In the genomic region with DNA sequence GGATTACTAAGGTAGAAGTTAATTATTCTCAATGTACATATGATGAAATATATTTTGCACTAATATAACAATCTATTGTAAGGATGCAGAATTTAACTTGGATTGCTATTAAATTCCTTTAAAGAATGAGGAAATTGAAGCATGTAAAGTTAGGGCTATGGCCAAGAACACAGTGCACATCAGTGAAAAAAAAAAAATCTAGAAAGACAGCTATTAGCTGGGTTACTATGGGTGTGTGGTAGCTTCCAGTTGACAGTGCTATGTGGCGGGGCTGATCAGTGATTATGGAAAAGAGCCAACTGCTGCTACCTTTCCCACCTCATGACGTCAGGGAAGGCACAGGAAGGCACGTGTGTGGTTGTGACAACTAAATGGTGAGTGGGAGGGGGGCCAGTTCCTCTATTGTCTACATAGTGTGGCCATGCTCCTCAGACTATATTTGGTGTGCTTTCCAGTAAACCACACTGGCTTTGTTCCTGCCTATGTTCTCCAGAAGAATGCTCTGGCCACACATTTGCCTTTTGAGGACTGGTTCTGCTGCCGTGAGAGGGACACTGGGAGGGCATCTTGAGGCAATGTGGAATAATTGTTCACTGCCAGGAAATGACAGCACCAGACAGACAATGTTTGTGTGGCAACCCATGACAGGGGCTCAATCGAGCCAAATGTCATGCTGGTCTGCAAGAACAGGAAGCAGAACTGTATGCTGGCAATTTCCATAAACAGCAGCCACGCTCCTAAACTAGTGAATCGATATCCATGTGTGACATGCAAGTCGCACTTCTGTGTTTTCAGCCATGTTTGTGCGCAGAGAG, we compare ENCODE assay signal across 8 cellular contexts. TPM values are rescaled to one million over a fixed set of nuclear protein-coding genes. Genes with fewer than 3 reads are reported as not detected.
DNase-seq lines count a peak whose midpoint lies in the region; ATAC-seq and TF ChIP-seq lines count a peak whose summit lies in the region.

No MANE protein-coding gene starts in this region.

- peaks cover 17% of the 10 kb centered on the region; the same call in 1 of the 2 replicates for H3K79me2 ChIP-seq in H9 (ENCODE audit: insufficient read depth, low read length)

- no peak for TF ChIP-seq CTCF in H9 (conservative IDR thresholded peaks at IDR 0.05)

- no peak overlapping the region for H2BK5ac ChIP-seq in H9 (ENCODE audit: insufficient read length, low read length)

- H3K9me3 ChIP-seq in subcutaneous abdominal adipose tissue (ENCODE audit: control insufficient read depth in 5 of 5, low read length in 5 of 5): no peaks in the 10 kb centered on the region
- no peaks in the 10 kb centered on the region for H3K9me3 ChIP-seq in H9 (ENCODE audit: control insufficient read depth, low read depth, low read length)

- ATAC-seq in GM21528 (IDR thresholded peaks at IDR 0.05; ENCODE audit: low FRiP score, unreplicated experiment): peak; percentile 20

- H4K5ac ChIP-seq in H9 (ENCODE audit: insufficient read length, low read depth, low read length): no peak overlapping the region

- H3K23ac ChIP-seq in H9 (ENCODE audit: insufficient read length, low read depth, low read length): no peak overlapping the region

- H3K4me3 Mint-ChIP-seq in dendritic cell treated with granulocyte-macrophage colony-stimulating factor and Interleukin-4, amounts not matched to agents 40 ng/mL and 50 ng/mL, for 4 days: peak overlapping the region; percentile 52
- H3K4me3 Mint-ChIP-seq in H9: no peak overlapping the region

- no peak overlapping the region for H3K4ac ChIP-seq in H9 (ENCODE audit: low read depth, low read length)

- H3K18ac ChIP-seq in H9 (ENCODE audit: insufficient read length, low read depth, low read length): no peak overlapping the region

- intact Hi-C loops in dendritic cell treated with granulocyte-macrophage colony-stimulating factor and Interleukin-4, amounts not matched to agents 40 ng/mL and 50 ng/mL, for 4 days (cut with micrococcal nuclease): loop anchor here (1.0 kb wide), 3 partner anchors 27 to 60 kb away; a partner anchor contains a TSS

- no peak overlapping the region for H2BK12ac ChIP-seq in H9 (ENCODE audit: insufficient read length, low read depth, low read length)

- no peaks in the 10 kb centered on the region for H3K36me3 ChIP-seq in subcutaneous abdominal adipose tissue (ENCODE audit: control insufficient read depth in 5 of 5, insufficient read depth in 5 of 5, low read length in 5 of 5)

- H3K9ac ChIP-seq in subcutaneous abdominal adipose tissue (ENCODE audit: low read length in 5 of 5): peak overlapping the region in 3 of 5 donors; percentile 14 to 25 (median 18)
- H3K9ac ChIP-seq in H9 (ENCODE audit: extremely low read depth, insufficient read length, low read length): no peak overlapping the region

- H3K27ac Mint-ChIP-seq in dendritic cell treated with granulocyte-macrophage colony-stimulating factor and Interleukin-4, amounts not matched to agents 40 ng/mL and 50 ng/mL, for 4 days: peak overlapping the region; percentile 96
- H3K27ac Mint-ChIP-seq in H9: peak overlapping the region in 1 of 3 experiments; percentile 54; a peak in 3 of 7 replicates

- DNase-seq in Ammon's horn (ENCODE audit: low spot score) (peak; percentile 69), NCI-H2107 (lab: John Stamatoyannopoulos, UW) (peak; percentile 62), mucosa of gallbladder (ENCODE audit: low spot score) (peak; percentile 74), H9 (no peak)
- peak; percentile 62 for DNase-seq in activated CD4-positive, alpha-beta T cell treated with anti-CD3 and anti-CD28 coated beads for 48 hours

- no peak overlapping the region for H4K91ac ChIP-seq in H9 (ENCODE audit: insufficient read length, low read depth, low read length)

- no peak overlapping the region for H2AK5ac ChIP-seq in H9 (ENCODE audit: insufficient read length, low read length)

- no peak overlapping the region for H2BK20ac ChIP-seq in H9 (ENCODE audit: low read depth, low read length, poor library complexity, severe bottlenecking)

- peaks cover 42% of the 10 kb centered on the region for H3K4me1 Mint-ChIP-seq in dendritic cell treated with granulocyte-macrophage colony-stimulating factor and Interleukin-4, amounts not matched to agents 40 ng/mL and 50 ng/mL, for 4 days (ENCODE audit: low read depth)
- peaks cover 27 to 30% of the 10 kb centered on the region in 2 experiments for H3K4me1 Mint-ChIP-seq in H9

- H3K9me3 Mint-ChIP-seq in dendritic cell treated with granulocyte-macrophage colony-stimulating factor and Interleukin-4, amounts not matched to agents 40 ng/mL and 50 ng/mL, for 4 days: no peaks in the 10 kb centered on the region
- no peaks in the 10 kb centered on the region; a peak in 1 of 5 replicates for H3K9me3 Mint-ChIP-seq in H9

- peak overlapping the region in 3 of 5 donors; percentile 21 to 30 (median 26) for H3K4me3 ChIP-seq in subcutaneous abdominal adipose tissue (ENCODE audit: low read depth in 1 of 5, low read length in 5 of 5)

- H3K23me2 ChIP-seq in H9 (ENCODE audit: insufficient read length, low read depth, low read length, poor library complexity, severe bottlenecking): peaks cover 12% of the 10 kb centered on the region

- H3K27ac ChIP-seq in subcutaneous abdominal adipose tissue (ENCODE audit: low read depth, low read length) (peak overlapping the region; percentile 88), H9 (ENCODE audit: insufficient read length, low read depth, low read length) (no peak overlapping the region)

- H3K56ac ChIP-seq in H9 (ENCODE audit: insufficient read length, low read depth, low read length): no peak overlapping the region

- H3K4me2 ChIP-seq in H9 (ENCODE audit: insufficient read depth, insufficient read length, low read length): no peak overlapping the region

- H3K27me3 ChIP-seq in subcutaneous abdominal adipose tissue (ENCODE audit: control insufficient read depth in 5 of 5, insufficient read depth in 4 of 5, low read length in 5 of 5): no peaks in the 10 kb centered on the region
- no peaks in the 10 kb centered on the region for H3K27me3 ChIP-seq in H9 (ENCODE audit: insufficient read depth, low read length)

- H3K4me1 ChIP-seq in subcutaneous abdominal adipose tissue (ENCODE audit: control insufficient read depth in 5 of 5, insufficient read depth in 5 of 5, low read length in 5 of 5) (peaks cover 7 to 48% (median 32%) of the 10 kb centered on the region in 5 donors), H9 (ENCODE audit: insufficient read depth, low read length) (peaks cover 9% of the 10 kb centered on the region; the same call in 1 of the 2 replicates)

- H2AFZ ChIP-seq in H9 (ENCODE audit: low read length): no peak overlapping the region

- WGBS in H9 (ENCODE audit: extremely low coverage, insufficient read length, low lambda C conversion rate): no CpG with 5 or more reads among the region's 9 CpGs

- H3K14ac ChIP-seq in H9 (ENCODE audit: insufficient read depth, low read length): no peak overlapping the region

- no peak overlapping the region for H2BK15ac ChIP-seq in H9 (ENCODE audit: low read depth, low read length)

- no peaks in the 10 kb centered on the region for H3K79me1 ChIP-seq in H9 (ENCODE audit: insufficient read depth, low read depth, low read length, poor library complexity, severe bottlenecking)

- H3K36me3 Mint-ChIP-seq in dendritic cell treated with granulocyte-macrophage colony-stimulating factor and Interleukin-4, amounts not matched to agents 40 ng/mL and 50 ng/mL, for 4 days (ENCODE audit: low read depth): peaks cover 6% of the 10 kb centered on the region
- H3K36me3 Mint-ChIP-seq in H9 (ENCODE audit: insufficient read depth in 1 of 3, low read depth in 3 of 3): peaks cover 0 to 4% (median 2%) of the 10 kb centered on the region in 3 experiments; a peak in 3 of 7 replicates

- no peaks in the 10 kb centered on the region for H3K27me3 Mint-ChIP-seq in dendritic cell treated with granulocyte-macrophage colony-stimulating factor and Interleukin-4, amounts not matched to agents 40 ng/mL and 50 ng/mL, for 4 days
- H3K27me3 Mint-ChIP-seq in H9 (ENCODE audit: low read depth): no peaks in the 10 kb centered on the region; the same call in 1 of the 2 replicates

- H3T11ph ChIP-seq in H9 (ENCODE audit: low read length): no peak overlapping the region

- H4K8ac ChIP-seq in H9 (replicated peaks; ENCODE audit: insufficient read length, low read depth, low read length): no peak overlapping the region

- no peaks in the 10 kb centered on the region for H4K20me1 ChIP-seq in H9 (ENCODE audit: control insufficient read depth, insufficient read depth, insufficient read length)

- H2BK120ac ChIP-seq in H9 (ENCODE audit: low read depth, low read length, poor library complexity, severe bottlenecking): no peak overlapping the region

RNA-seq across cellular contexts. Expression of a gene that starts 2.9 kb away (rescaled TPM):
- 15.0 TPM for total RNA-seq in mucosa of gallbladder
- 20.5 and 21.7 TPM in 2 replicates for total RNA-seq in H9 (2021)
